Comparison of ENCODE assay signal across 22 cellular contexts in the genomic region with DNA sequence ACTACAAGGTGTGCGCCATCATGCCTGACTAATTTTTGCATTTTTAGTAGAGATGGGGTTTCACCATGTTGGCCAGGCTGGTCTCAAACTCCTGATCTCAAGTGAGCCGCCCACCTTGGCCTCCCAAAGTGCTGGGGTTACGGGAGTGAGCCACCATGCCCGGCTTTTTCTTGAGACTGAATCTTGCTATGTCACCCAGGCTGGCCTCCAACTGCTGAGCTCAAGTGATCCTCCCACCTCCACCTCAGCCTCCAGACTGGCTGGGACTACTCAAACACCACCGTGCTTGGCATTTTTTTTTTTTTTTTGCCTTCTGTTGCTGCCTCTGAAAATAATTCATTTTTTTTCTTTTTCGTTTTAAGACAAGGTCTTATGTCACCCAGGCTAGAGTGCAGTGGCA. TPM values are rescaled to one million over a fixed set of nuclear protein-coding genes. Genes with fewer than 3 reads are reported as not detected.
"Had no signal": no experiment of that assay in that cellular context is flagged by ENCODE, and none has a peak within 500 bp of the region (broad histone marks: within the 10 kb centered on the region; RNA-seq: fewer than 3 reads in every experiment).

No MANE protein-coding gene starts in this region.

- H3K9me3 ChIP-seq: MG63, SJSA1 had no signal

- H3K4me3 ChIP-seq: MG63, SJSA1, SK-N-MC had no signal

- DNase-seq: Karpas-422, KG1, MG63, NCI-H1092, NCI-H1105 treated with DMSO at 0.1 percent for 48 hours, NCI-H1417 treated with DMSO at 0.1 percent for 48 hours, NCI-H146, NCI-H1694 treated with DMSO at 0.1 percent for 48 hours, NCI-H1930, NCI-H2081, NCI-H2107, NCI-H2227 treated with DMSO at 0.1 percent for 48 hours, NCI-H524, NCI-H69, NCI-H774, Right ventricle myocardium superior, RPMI8226, SIG-M5 had no signal

- H3K36me3 ChIP-seq: MG63 had no signal

- H3K27me3 ChIP-seq: MG63, SJSA1 had no signal

- FAIRE-seq: RCC 7860 had no signal

- H3K27ac ChIP-seq: SJSA1, SK-N-MC had no signal

- H3K4me1 ChIP-seq: SJSA1 had no signal

RNA-seq across cellular contexts. Expression of a gene that starts 52.8 kb away (rescaled TPM):
- total RNA-seq: NCI-H460 had no signal
